In genomic region chr4:66959207-66959606, GRCh38 we compare ENCODE assay signal across 31 cellular contexts.
"Had no signal": no experiment of that assay in that cellular context is flagged by ENCODE, and none has a peak within 500 bp of the region (broad histone marks: within the 10 kb centered on the region; RNA-seq: fewer than 3 reads in every experiment).

No MANE protein-coding gene starts in this region.

- H3K4me1 ChIP-seq: esophagus squamous epithelium, heart left ventricle had no signal

- FAIRE-seq: astrocyte, colon, frontal cortex had no signal

- H3K27me3 ChIP-seq: brain microvascular endothelial cell, esophagus squamous epithelium, heart left ventricle had no signal

- H3K27ac ChIP-seq: brain microvascular endothelial cell, epithelial cell of prostate, esophagus squamous epithelium, heart left ventricle, WERI-Rb-1 had no signal

- H3K4me3 ChIP-seq: esophagus squamous epithelium, heart left ventricle had no signal

- H3K36me3 ChIP-seq: brain microvascular endothelial cell, esophagus squamous epithelium, heart left ventricle, WERI-Rb-1 had no signal

- H3K9me3 ChIP-seq: esophagus squamous epithelium, heart left ventricle had no signal

- DNase-seq: activated B cell treated with CpG ODN at 0.5 μM for 24 hours; activated CD4-positive, alpha-beta T cell treated with anti-CD3 and anti-CD28 coated beads for 48 hours; activated CD4-positive, alpha-beta T cell treated with anti-CD3 and anti-CD28 coated beads, Interleukin-2, amount 50 U/mL, for 1 hour; activated CD4-positive, alpha-beta T cell treated with anti-CD3 and anti-CD28 coated beads, Interleukin-2, amount 50 U/mL, for 48 hours; activated CD8-positive, alpha-beta memory T cell treated with anti-CD3 and anti-CD28 coated beads for 24 hours; activated CD8-positive, alpha-beta T cell treated with anti-CD3 and anti-CD28 coated beads for 36 hours; activated effector memory CD4-positive, alpha-beta T cell treated with Interleukin-2 at 50 U/mL for 16 hours; activated gamma-delta T cell treated with Interleukin-2 at 50 U/mL for 16 hours; activated naive CD4-positive, alpha-beta T cell treated with anti-CD3 and anti-CD28 coated beads, Interleukin-2, amount 50 U/mL, for 16 hours; activated naive CD4-positive, alpha-beta T cell treated with Interleukin-2 at 50 U/mL for 16 hours; activated T-cell treated with anti-CD3 and anti-CD28 coated beads, Interleukin-2, amount 50 U/mL, for 4 hours; amniotic stem cell; anterior cingulate cortex; brain microvascular endothelial cell; caudate nucleus; cortex of kidney; dermis blood vessel endothelial cell; effector CD4-positive, alpha-beta T cell; effector memory CD8-positive, alpha-beta T cell; esophagus squamous epithelium; glutamatergic neuron; heart left ventricle; T-helper 17 cell; T1000; WERI-Rb-1 had no signal

- ATAC-seq: activated CD4-positive, CD25-positive, alpha-beta regulatory T cell treated with anti-CD3 and anti-CD28 coated beads, Interleukin-2, amount 50 U/mL, for 24 hours; activated CD8-positive, alpha-beta T cell treated with anti-CD3 and anti-CD28 coated beads for 36 hours; activated T-cell treated with anti-CD3 and anti-CD28 coated beads, Interleukin-2, amount 50 U/mL, for 4 hours; activated T-helper 17 cell treated with anti-CD3 and anti-CD28 coated beads, Interleukin-2, amount 50 U/mL, for 72 hours; effector memory CD8-positive, alpha-beta T cell; heart left ventricle; T-helper 17 cell had no signal
